15 cellular contexts compared by ENCODE assay signal in the genomic region with DNA sequence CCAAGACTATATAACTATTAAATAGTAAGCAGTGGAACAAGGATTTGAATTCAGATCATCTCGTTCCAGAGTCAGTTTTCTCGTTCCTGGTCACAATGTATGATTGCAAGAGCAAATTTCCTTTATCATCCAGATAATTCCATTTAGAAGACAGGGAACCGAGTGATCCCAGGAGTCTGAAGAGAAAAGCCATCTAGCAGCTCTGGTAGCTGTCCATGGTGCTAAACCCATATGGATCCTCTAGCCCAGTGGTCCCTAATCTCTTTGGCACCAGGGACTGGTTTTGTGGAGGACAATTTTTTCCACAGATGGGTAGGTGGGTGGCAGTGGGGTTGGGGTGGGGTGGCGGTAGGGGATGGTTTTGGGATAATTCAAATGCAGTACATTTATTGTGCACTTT.
A peak's percentile ranks its signal among the peaks of the same experiment; 100 is the strongest.
DNase-seq lines count a peak whose midpoint lies in the region; ATAC-seq and TF ChIP-seq lines count a peak whose summit lies in the region.
"Had no signal": no experiment of that assay in that cellular context is flagged by ENCODE, and none has a peak within 500 bp of the region (broad histone marks: within the 10 kb centered on the region; RNA-seq: fewer than 3 reads in every experiment).

No MANE protein-coding gene starts in this region.

- H3K27ac Mint-ChIP-seq in stimulated activated memory B cell treated with anti-CD40 and anti-IgM and Interleukin-4, amounts not matched to agents 10 μg/mL and 1 μg/mL and 100 μg/mL, for 72 hours = no peak overlapping the region
- H3K27ac Mint-ChIP-seq: HFFc6 had no signal

- no peak overlapping the region for H3K4me3 Mint-ChIP-seq in stimulated activated memory B cell treated with anti-CD40 and anti-IgM and Interleukin-4, amounts not matched to agents 10 μg/mL and 1 μg/mL and 100 μg/mL, for 72 hours
- H3K4me3 Mint-ChIP-seq: HFFc6 had no signal

- DNase-seq in activated effector memory CD4-positive, alpha-beta T cell treated with anti-CD3 and anti-CD28 coated beads, Interleukin-2, amount 50 U/mL, for 16 hours = peak; percentile 22
- DNase-seq in activated effector memory CD4-positive, alpha-beta T cell treated with Interleukin-2 at 50 U/mL for 16 hours = no peak
- DNase-seq in RWPE1 (ENCODE audit: low spot score) (peak; percentile 42), fibroblast of mammary gland (ENCODE audit: low read depth) (peak; percentile 27), CD1c-positive myeloid dendritic cell (ENCODE audit: extremely low spot score) (no peak)
- DNase-seq: activated T-cell treated with anti-CD3 and anti-CD28 coated beads, Interleukin-2, amount 50 U/mL, for 48 hours; anterior cingulate cortex; HFFc6; NCI-H2171; stimulated activated CD8-positive, alpha-beta memory T cell treated with anti-CD3 and anti-CD28 coated beads, Interleukin-4, amount 100 ng/mL, for 48 hours had no signal

- no peaks in the 10 kb centered on the region for H3K36me3 Mint-ChIP-seq in stimulated activated memory B cell treated with anti-CD40 and anti-IgM and Interleukin-4, amounts not matched to agents 10 μg/mL and 1 μg/mL and 100 μg/mL, for 72 hours

- ATAC-seq in HG03025 (IDR thresholded peaks at IDR 0.05; ENCODE audit: low FRiP score, unreplicated experiment) = no peak
- no peak for ATAC-seq in stimulated activated memory B cell treated with anti-CD40 and anti-IgM and Interleukin-4, amounts not matched to agents 10 μg/mL and 1 μg/mL and 100 μg/mL, for 72 hours
- no peak for ATAC-seq in HG03565 (IDR thresholded peaks at IDR 0.05; ENCODE audit: unreplicated experiment)

- peaks cover 6% of the 10 kb centered on the region for H3K9me3 Mint-ChIP-seq in stimulated activated memory B cell treated with anti-CD40 and anti-IgM and Interleukin-4, amounts not matched to agents 10 μg/mL and 1 μg/mL and 100 μg/mL, for 72 hours

- no peak overlapping the region for H3K27ac ChIP-seq in RWPE1
- H3K27ac ChIP-seq: KMS-11, tibial nerve had no signal

- CTCF ChIA-PET in RWPE1 (lab: Yijun Ruan, JAX) = no interaction called here

- peaks cover 38% of the 10 kb centered on the region for H3K27me3 Mint-ChIP-seq in stimulated activated memory B cell treated with anti-CD40 and anti-IgM and Interleukin-4, amounts not matched to agents 10 μg/mL and 1 μg/mL and 100 μg/mL, for 72 hours

- POLR2A ChIA-PET in RWPE1 (lab: Yijun Ruan, JAX; ENCODE audit: low non-redundant PET) = no interaction called here

- TF ChIP-seq CTCF in RWPE1 (conservative IDR thresholded peaks at IDR 0.05; ENCODE audit: low read depth) (no peak), fibroblast of mammary gland (conservative IDR thresholded peaks at IDR 0.05; ENCODE audit: control insufficient read depth, insufficient read depth, low read depth, low read length) (no peak)

- no peak overlapping the region for H3K4me3 ChIP-seq in fibroblast of mammary gland (ENCODE audit: control insufficient read depth, low read depth, low read length)
- H3K4me3 ChIP-seq: tibial nerve had no signal

- no peaks in the 10 kb centered on the region for H3K4me1 Mint-ChIP-seq in stimulated activated memory B cell treated with anti-CD40 and anti-IgM and Interleukin-4, amounts not matched to agents 10 μg/mL and 1 μg/mL and 100 μg/mL, for 72 hours

Comparison
In these comparisons a context has a peak if more than half of its experiments do, and no peak if none do; other contexts are left out.
1. DNase-seq: peak in activated effector memory CD4-positive, alpha-beta T cell treated with anti-CD3 and anti-CD28 coated beads, Interleukin-2, amount 50 U/mL, for 16 hours (single experiment), RWPE1 (single experiment) and fibroblast of mammary gland (single experiment); none in activated effector memory CD4-positive, alpha-beta T cell treated with Interleukin-2 at 50 U/mL for 16 hours (single experiment) and CD1c-positive myeloid dendritic cell (single experiment).